ENCODE assay signal across 23 cellular contexts in the genomic region with DNA sequence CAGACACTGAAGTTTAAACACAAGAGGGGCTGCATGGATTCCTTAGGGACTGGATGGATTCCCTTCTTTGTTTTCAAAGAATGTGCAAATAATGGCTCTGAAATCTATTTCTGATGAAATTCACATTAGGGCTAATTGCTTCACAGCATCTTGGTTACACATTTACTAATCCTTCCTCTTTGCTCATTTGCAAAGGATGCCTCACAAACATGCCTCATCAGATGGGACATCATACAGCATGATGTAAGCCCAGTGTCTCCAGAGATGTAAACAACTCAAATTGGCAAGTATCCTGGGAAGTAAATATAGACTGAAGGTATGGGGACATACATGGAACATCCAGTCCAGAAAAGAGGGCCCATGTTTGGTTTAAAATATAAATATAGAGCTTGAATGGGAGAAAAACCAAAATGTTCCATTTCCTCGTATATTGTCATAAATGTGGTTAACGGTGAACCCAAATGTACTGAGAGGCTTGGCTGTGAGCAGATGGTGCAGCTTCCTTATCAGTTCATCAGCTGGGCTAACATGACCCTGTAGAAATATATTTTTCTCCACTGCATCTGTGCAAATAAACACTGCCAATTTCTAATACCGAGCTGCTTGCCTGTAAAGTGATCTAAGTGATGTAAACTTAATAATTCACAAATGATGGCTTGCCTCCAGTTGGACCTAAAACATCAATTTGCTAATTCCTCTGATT.
DNase-seq lines count a peak whose midpoint lies in the region; ATAC-seq, FAIRE-seq and TF ChIP-seq lines count a peak whose summit lies in the region.
"Had no signal": no experiment of that assay in that cellular context is flagged by ENCODE, and none has a peak within 500 bp of the region (broad histone marks: within the 10 kb centered on the region; RNA-seq: fewer than 3 reads in every experiment).

No MANE protein-coding gene starts in this region.

- TF ChIP-seq POLR2A in A549 (IDR thresholded peaks at IDR 0.05; ENCODE audit: low read length) (no peak), transverse colon (IDR thresholded peaks at IDR 0.05) (no peak)

- no peak for TF ChIP-seq RAD21 in A549 (conservative IDR thresholded peaks at IDR 0.05 in 1 of 2, IDR thresholded peaks at IDR 0.05 in 1 of 2)

- H3F3A ChIP-seq in GM23248 (ENCODE audit: insufficient read depth) = no peaks in the 10 kb centered on the region

- ATAC-seq in A549 = peak; percentile 41 to 69; a peak in 5 of 6 replicates
- no peak for ATAC-seq in left ventricle myocardium superior
- ATAC-seq: GM23338, heart left ventricle had no signal

- no peaks in the 10 kb centered on the region for H3K9me2 ChIP-seq in GM23248 (ENCODE audit: insufficient read depth)

- peak in 1 of 2 experiments; percentile 61 for DNase-seq in A549 (ENCODE audit: low read depth in 1 of 2, low spot score in 1 of 2)
- peak; percentile 44 for DNase-seq in GM23248
- peak; percentile 3 for DNase-seq in NCI-H2196 treated with DMSO at 0.1 percent for 48 hours (lab: John Stamatoyannopoulos, UW; ENCODE audit: unreplicated experiment)
- DNase-seq in fibroblast of the conjunctiva (ENCODE audit: low read depth) = peak; percentile 24
- no peak for DNase-seq in left ventricle myocardium superior
- no peak for DNase-seq in caudate nucleus (lab: John Stamatoyannopoulos, UW)
- DNase-seq in MV-4-11 (lab: John Stamatoyannopoulos, UW) = no peak
- no peak for DNase-seq in transverse colon
- DNase-seq: activated CD4-positive, alpha-beta T cell treated with anti-CD3 and anti-CD28 coated beads, Interleukin-2, amount 10 ng/mL, durations not matched to agents 7 days and 5 days; activated CD8-positive, alpha-beta memory T cell treated with anti-CD3 and anti-CD28 coated beads, Interleukin-2, amount 50 U/mL, for 4 hours; activated effector memory CD4-positive, alpha-beta T cell treated with anti-CD3 and anti-CD28 coated beads, Interleukin-2, amount 50 U/mL, for 16 hours; adrenal gland; CD4-positive, alpha-beta memory T cell; heart left ventricle; Kasumi-1; NCI-H187; Right ventricle myocardium superior had no signal

- 25% methylated on average over 3 of the region's 3 CpGs for WGBS in A549 (ENCODE audit: missing lambda C conversion rate)
- WGBS in GM23248 (ENCODE audit: low coverage in 1 of 2, low lambda C conversion rate in 2 of 2, missing lambda C conversion rate in 2 of 2), 2 experiments = 84 to 92% methylated on average over 3 of the region's 3 CpGs
- 20 to 41% methylated on average over 3 of the region's 3 CpGs for WGBS in transverse colon (ENCODE audit: low coverage in 1 of 2), 2 donors

- no peak overlapping the region for H2AFZ ChIP-seq in GM23248
- H2AFZ ChIP-seq: GM23338 had no signal

- H3K9ac ChIP-seq in GM23248 = no peak overlapping the region

- peaks cover 4% of the 10 kb centered on the region for H3K27me3 ChIP-seq in GM23248 (replicated peaks; ENCODE audit: insufficient read depth)
- no peaks in the 10 kb centered on the region for H3K27me3 ChIP-seq in transverse colon
- H3K27me3 ChIP-seq: adrenal gland, esophagus muscularis mucosa, suprapubic skin, vagina had no signal

- H3K4me3 ChIP-seq in A549 (no peak overlapping the region), GM23248 (no peak overlapping the region), transverse colon (no peak overlapping the region)
- H3K4me3 ChIP-seq: adrenal gland, esophagus muscularis mucosa, GM23338, heart left ventricle, lung, suprapubic skin, vagina had no signal

- in situ Hi-C loops in GM23248 (cut with MboI) = no loop called here
- in situ Hi-C loops in transverse colon (cut with MboI; ENCODE audit: low pct_ligation_motif_present in 1 of 4, low pct_unique_long_range_greater_than_20kb in 1 of 4, low sequenced_read_pairs in 3 of 4) = no loop called here

- intact Hi-C loops in left ventricle myocardium superior (cut with micrococcal nuclease) = no loop called here
- intact Hi-C loops in transverse colon (cut with DNase I; ENCODE audit: low total_unique reads) = no loop called here

- H3K9me3 ChIP-seq in A549 (no peaks in the 10 kb centered on the region), GM23248 (ENCODE audit: low read depth) (no peaks in the 10 kb centered on the region), transverse colon (no peaks in the 10 kb centered on the region)
- H3K9me3 ChIP-seq: adrenal gland, suprapubic skin, vagina had no signal

- H4K20me1 ChIP-seq in GM23248 (ENCODE audit: insufficient read depth) = no peaks in the 10 kb centered on the region

- no peak for FAIRE-seq in A549 (lab: Jason Lieb, UNC)
- FAIRE-seq: bronchial epithelial cell had no signal

- TF ChIP-seq EP300 in A549 (IDR thresholded peaks at IDR 0.05) (peak; percentile 50 to 63; a peak in 2 of 5 replicates), transverse colon (IDR thresholded peaks at IDR 0.05; ENCODE audit: low read depth) (no peak)

- H3K36me3 ChIP-seq in GM23248 (ENCODE audit: low read depth) (no peaks in the 10 kb centered on the region), transverse colon (no peaks in the 10 kb centered on the region)
- H3K36me3 ChIP-seq: adrenal gland, esophagus muscularis mucosa, heart left ventricle, suprapubic skin, vagina had no signal

- peak overlapping the region; percentile 28 to 68; a peak in 3 of 6 replicates for H3K27ac ChIP-seq in A549
- no peak overlapping the region for H3K27ac ChIP-seq in GM23248
- no peak overlapping the region for H3K27ac ChIP-seq in caudate nucleus (ENCODE audit: low read depth, low read length)
- no peak overlapping the region for H3K27ac ChIP-seq in transverse colon
- H3K27ac ChIP-seq: adrenal gland, esophagus muscularis mucosa, heart left ventricle, suprapubic skin, vagina had no signal

- POLR2A ChIA-PET in A549 (lab: Yijun Ruan, JAX) = no interaction called here

- H3K4me1 ChIP-seq in A549 = peaks cover 27% of the 10 kb centered on the region
- no peaks in the 10 kb centered on the region for H3K4me1 ChIP-seq in GM23248 (ENCODE audit: insufficient read depth)
- H3K4me1 ChIP-seq in transverse colon = no peaks in the 10 kb centered on the region
- H3K4me1 ChIP-seq: adrenal gland, suprapubic skin had no signal

- no peaks in the 10 kb centered on the region for H3K79me2 ChIP-seq in GM23248 (ENCODE audit: insufficient read depth)

- TF ChIP-seq CTCF in A549 (IDR thresholded peaks at IDR 0.05) (no peak), transverse colon (IDR thresholded peaks at IDR 0.05) (no peak)

- CTCF ChIA-PET in A549 (lab: Yijun Ruan, JAX) = interaction anchor here (0.8 to 9.1 kb wide), 5 partner anchors 8 to 343 kb away, joined by 3 to 475 read pairs (median 3); no protein-coding TSS in a partner anchor

- H3K4me2 ChIP-seq in A549 (peak overlapping the region; percentile 61), GM23248 (ENCODE audit: unreplicated experiment) (no peak overlapping the region)
- H3K4me2 ChIP-seq: GM23338 had no signal

TF ChIP-seq in A549, 52 proteins besides CTCF, POLR2A, EP300 and RAD21:
- TF ChIP-seq NFE2L2 (conservative IDR thresholded peaks at IDR 0.05; ENCODE audit: low read length) (no peak), FOSL2 (IDR thresholded peaks at IDR 0.05) (0 out of 2 replicates have a peak, but pooled peaks have one; percentile 22), FOSL2 (CRISPR knock-in tag; IDR thresholded peaks at IDR 0.05) (peak; percentile 65), ZNF302 (CRISPR knock-in tag; IDR thresholded peaks at IDR 0.05) (no peak), GATA3 (IDR thresholded peaks at IDR 0.05; ENCODE audit: borderline replicate concordance) (peak; percentile 67), JUNB (IDR thresholded peaks at IDR 0.05) (peak; percentile 63; the same call in 1 of the 2 replicates), EHMT2 (IDR thresholded peaks at IDR 0.05; ENCODE audit: low read depth) (no peak), HOXA7 (CRISPR knock-in tag; IDR thresholded peaks at IDR 0.05) (no peak), POLR2AphosphoS2 (conservative IDR thresholded peaks at IDR 0.05; ENCODE audit: low read length) (no peak), JUN (IDR thresholded peaks at IDR 0.05) (peak; percentile 20 to 52; a peak in 1 of 5 replicates), RCOR1 (IDR thresholded peaks at IDR 0.05; ENCODE audit: low read depth, low read length) (no peak)
- TF ChIP-seq, protein P1, sequence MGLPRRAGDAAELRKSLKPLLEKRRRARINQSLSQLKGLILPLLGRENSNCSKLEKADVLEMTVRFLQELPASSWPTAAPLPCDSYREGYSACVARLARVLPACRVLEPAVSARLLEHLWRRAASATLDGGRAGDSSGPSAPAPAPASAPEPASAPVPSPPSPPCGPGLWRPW (IDR thresholded peaks at IDR 0.05) = peak; percentile 40; the same call in 1 of the 2 replicates
- TF ChIP-seq, protein P2, sequence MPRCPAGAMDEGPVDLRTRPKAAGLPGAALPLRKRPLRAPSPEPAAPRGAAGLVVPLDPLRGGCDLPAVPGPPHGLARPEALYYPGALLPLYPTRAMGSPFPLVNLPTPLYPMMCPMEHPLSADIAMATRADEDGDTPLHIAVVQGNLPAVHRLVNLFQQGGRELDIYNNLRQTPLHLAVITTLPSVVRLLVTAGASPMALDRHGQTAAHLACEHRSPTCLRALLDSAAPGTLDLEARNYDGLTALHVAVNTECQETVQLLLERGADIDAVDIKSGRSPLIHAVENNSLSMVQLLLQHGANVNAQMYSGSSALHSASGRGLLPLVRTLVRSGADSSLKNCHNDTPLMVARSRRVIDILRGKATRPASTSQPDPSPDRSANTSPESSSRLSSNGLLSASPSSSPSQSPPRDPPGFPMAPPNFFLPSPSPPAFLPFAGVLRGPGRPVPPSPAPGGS (IDR thresholded peaks at IDR 0.05) = peak; percentile 66; the same call in 1 of the 3 replicates
- TF ChIP-seq, protein P3, sequence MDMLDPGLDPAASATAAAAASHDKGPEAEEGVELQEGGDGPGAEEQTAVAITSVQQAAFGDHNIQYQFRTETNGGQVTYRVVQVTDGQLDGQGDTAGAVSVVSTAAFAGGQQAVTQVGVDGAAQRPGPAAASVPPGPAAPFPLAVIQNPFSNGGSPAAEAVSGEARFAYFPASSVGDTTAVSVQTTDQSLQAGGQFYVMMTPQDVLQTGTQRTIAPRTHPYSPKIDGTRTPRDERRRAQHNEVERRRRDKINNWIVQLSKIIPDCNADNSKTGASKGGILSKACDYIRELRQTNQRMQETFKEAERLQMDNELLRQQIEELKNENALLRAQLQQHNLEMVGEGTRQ (IDR thresholded peaks at IDR 0.05) = no peak

Comparison
In these comparisons a context has a peak if more than half of its experiments do, and no peak if none do; other contexts are left out.
1. DNase-seq: peak in GM23248 (single experiment), NCI-H2196 treated with DMSO at 0.1 percent for 48 hours (single experiment) and fibroblast of the conjunctiva (single experiment); none in left ventricle myocardium superior (single experiment), caudate nucleus (0 of 61), MV-4-11 (single experiment) and transverse colon (single experiment).
2. H3K27ac ChIP-seq: peak in A549 (2 of 2); none in GM23248 (single experiment), caudate nucleus (single experiment) and transverse colon (0 of 4).